ENCODE assay signal across 12 cellular contexts in the genomic region with DNA sequence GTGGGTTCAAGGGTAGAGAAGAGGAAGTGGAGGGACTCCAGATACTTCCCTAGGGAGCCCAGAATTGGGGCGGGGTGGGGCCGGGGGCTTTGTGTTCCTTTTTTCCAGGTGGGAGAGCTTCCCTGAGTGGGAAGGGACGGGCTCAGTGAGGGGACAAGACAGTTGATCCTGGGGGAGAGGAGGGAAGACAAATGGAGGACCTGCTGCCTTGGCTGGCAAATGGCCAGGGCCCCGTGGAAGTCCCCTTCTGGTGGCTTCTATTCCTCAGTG. TPM values are rescaled to one million over a fixed set of nuclear protein-coding genes. Genes with fewer than 3 reads are reported as not detected.
DNase-seq lines count a peak whose midpoint lies in the region; ATAC-seq, FAIRE-seq and TF ChIP-seq lines count a peak whose summit lies in the region.
"Had no signal": no experiment of that assay in that cellular context is flagged by ENCODE, and none has a peak within 500 bp of the region (broad histone marks: within the 10 kb centered on the region; RNA-seq: fewer than 3 reads in every experiment).

No MANE protein-coding gene starts in this region.

- H3K4me3 Mint-ChIP-seq in nephron: peak overlapping the region; percentile 55 to 59 (median 58)

- H2AFZ ChIP-seq in K562 (ENCODE audit: low read depth, low read length): no peak overlapping the region

- in situ Hi-C loops in K562 (cut with MboI): no loop called here

- H3K27me3 ChIP-seq in BLaER1 treated with 17β-estradiol and CSF1 and Interleukin-3, amounts not matched to agents 10 nM and 100 nM: peaks cover 0 to 22% (median 15%) of the 10 kb centered on the region in 11 experiments; a peak in 16 of 22 replicates
- H3K27me3 ChIP-seq in K562 (ENCODE audit: control insufficient read depth in 2 of 2, insufficient read depth in 2 of 2, low read length in 2 of 2): no peaks in the 10 kb centered on the region

- peaks cover 6% of the 10 kb centered on the region for H3K36me3 Mint-ChIP-seq in nephron (ENCODE audit: low read depth)
- H3K36me3 Mint-ChIP-seq: activated naive CD4-positive, alpha-beta T cell treated with anti-CD3 and anti-CD28 coated beads, Interleukin-2, amount 50 U/mL, for 24 hours had no signal

- ATAC-seq in K562 (no peak), GM21390 (IDR thresholded peaks at IDR 0.05; ENCODE audit: unreplicated experiment) (no peak), HG02938 (IDR thresholded peaks at IDR 0.05; ENCODE audit: unreplicated experiment) (no peak), GM21723 (IDR thresholded peaks at IDR 0.05; ENCODE audit: unreplicated experiment) (no peak)
- ATAC-seq: HCT116 had no signal

- POLR2A ChIA-PET in K562 (lab: Yijun Ruan, JAX): interaction anchor here (1.1 kb wide), 2 partner anchors 16 to 20 kb away, joined by 3 read pairs; no protein-coding TSS in a partner anchor

- peak overlapping the region in 9 of 11 experiments; percentile 37 to 98 (median 85); a peak in 16 of 22 replicates for H3K27ac ChIP-seq in BLaER1 treated with 17β-estradiol and CSF1 and Interleukin-3, amounts not matched to agents 10 nM and 100 nM
- H3K27ac ChIP-seq in K562 (ENCODE audit: extremely low read depth, low read depth, low read length): no peak overlapping the region
- H3K27ac ChIP-seq: C4-2B had no signal

- H3K36me3 ChIP-seq in BLaER1 treated with 17β-estradiol and CSF1 and Interleukin-3, amounts not matched to agents 10 nM and 100 nM: peaks cover 0 to 49% (median under 1%) of the 10 kb centered on the region in 11 experiments; a peak in 11 of 22 replicates
- H3K36me3 ChIP-seq in K562 (ENCODE audit: control insufficient read depth, insufficient read depth, low read length): peaks cover 54% of the 10 kb centered on the region; the same call in 2 of the 3 replicates

- H3K9me3 Mint-ChIP-seq in nephron: no peaks in the 10 kb centered on the region
- H3K9me3 Mint-ChIP-seq: activated naive CD4-positive, alpha-beta T cell treated with anti-CD3 and anti-CD28 coated beads, Interleukin-2, amount 50 U/mL, for 24 hours had no signal

- H3K9me1 ChIP-seq in K562 (ENCODE audit: control insufficient read depth, insufficient read depth, low read length): peaks cover 6% of the 10 kb centered on the region

- no TSS peak for BruUV-seq in K562 (replicated peaks; lab: Mats Ljungman, UMichigan)

- no peak for TF ChIP-seq EP300 in K562 (IDR thresholded peaks at IDR 0.05; ENCODE audit: low read length)

- H3K4me2 ChIP-seq in BLaER1 treated with 17β-estradiol and CSF1 and Interleukin-3, amounts not matched to agents 10 nM and 100 nM: peak overlapping the region; percentile 95 to 100 (median 97)
- no peak overlapping the region; the same call in 1 of the 2 replicates for H3K4me2 ChIP-seq in K562 (ENCODE audit: insufficient read depth, low read length)

- no peak for TF ChIP-seq RAD21 in K562 (CRISPR knock-in tag; conservative IDR thresholded peaks at IDR 0.05 in 1 of 2, IDR thresholded peaks at IDR 0.05 in 1 of 2)

- H3K4me1 ChIP-seq in BLaER1 treated with 17β-estradiol and CSF1 and Interleukin-3, amounts not matched to agents 10 nM and 100 nM: peaks cover 57 to 79% (median 66%) of the 10 kb centered on the region in 10 experiments
- peaks cover 29 to 76% of the 10 kb centered on the region in 2 experiments for H3K4me1 ChIP-seq in K562 (replicated peaks in 1 of 2; ENCODE audit: control insufficient read depth in 2 of 2, insufficient read depth in 2 of 2, low read length in 2 of 2)

- CTCF ChIA-PET in K562 (lab: Yijun Ruan, JAX; ENCODE audit: low intra/inter-chr PET ratio): no interaction called here

- no peaks in the 10 kb centered on the region for H3K9me3 ChIP-seq in BLaER1 treated with 17β-estradiol and CSF1 and Interleukin-3, amounts not matched to agents 10 nM and 100 nM (replicated peaks in 1 of 11)
- no peaks in the 10 kb centered on the region for H3K9me3 ChIP-seq in K562 (replicated peaks; ENCODE audit: control insufficient read depth, insufficient read depth, low read depth, low read length)

- peaks cover 41% of the 10 kb centered on the region for H3K79me2 ChIP-seq in K562 (ENCODE audit: control insufficient read depth, insufficient read depth, low read length)

- no peak for FAIRE-seq in K562 (lab: Jason Lieb, UNC)

- peak overlapping the region in 1 of 3 experiments; percentile 75 for H3K27ac Mint-ChIP-seq in nephron

- 60% methylated on average over 2 of the region's 4 CpGs for WGBS in K562 (ENCODE audit: insufficient coverage, low coverage, missing lambda C conversion rate)

- peaks cover 16% of the 10 kb centered on the region for H3K27me3 Mint-ChIP-seq in nephron (ENCODE audit: low read depth)
- H3K27me3 Mint-ChIP-seq: activated naive CD4-positive, alpha-beta T cell treated with anti-CD3 and anti-CD28 coated beads, Interleukin-2, amount 50 U/mL, for 24 hours had no signal

- intact Hi-C loops in K562 (cut with micrococcal nuclease): no loop called here

- peak overlapping the region in 7 of 10 experiments; percentile 12 to 78 (median 70); a peak in 11 of 20 replicates for H3K4me3 ChIP-seq in BLaER1 treated with 17β-estradiol and CSF1 and Interleukin-3, amounts not matched to agents 10 nM and 100 nM
- no peak overlapping the region for H3K4me3 ChIP-seq in K562

- TF ChIP-seq CTCF in K562 (IDR thresholded peaks at IDR 0.05 in 2 of 3, conservative IDR thresholded peaks at IDR 0.05 in 1 of 3; ENCODE audit: insufficient read depth in 2 of 3, low read depth in 1 of 3, low read length in 3 of 3): no peak
- TF ChIP-seq CTCF in nephron (IDR thresholded peaks at IDR 0.05; ENCODE audit: unreplicated experiment in 3 of 3): no peak

- H4K20me1 ChIP-seq in BLaER1 treated with 17β-estradiol and CSF1 and Interleukin-3, amounts not matched to agents 10 nM and 100 nM: peaks cover 0 to 55% (median 28%) of the 10 kb centered on the region in 11 experiments; a peak in 16 of 22 replicates
- H4K20me1 ChIP-seq in K562 (replicated peaks; ENCODE audit: control insufficient read depth, insufficient read depth, low read length): peaks cover 2% of the 10 kb centered on the region

- peak overlapping the region in 10 of 11 experiments; percentile 2 to 98 (median 82); a peak in 15 of 22 replicates for H3K9ac ChIP-seq in BLaER1 treated with 17β-estradiol and CSF1 and Interleukin-3, amounts not matched to agents 10 nM and 100 nM
- H3K9ac ChIP-seq in K562 (ENCODE audit: insufficient read depth in 1 of 2, low read depth in 2 of 2, low read length in 2 of 2): peak overlapping the region in 1 of 2 experiments; percentile 83; a peak in 2 of 4 replicates

- DNase-seq in T follicular helper cell (ENCODE audit: low read depth): peak; percentile 49
- no peak for DNase-seq in K562 (ENCODE audit: extremely low read depth in 1 of 4, low spot score in 3 of 4)
- no peak for DNase-seq in NCI-H2171 treated with DMSO at 0.1 percent for 48 hours (lab: John Stamatoyannopoulos, UW)
- DNase-seq: NCI-H2029 treated with DMSO at 0.1 percent for 48 hours had no signal

- H3K4me1 Mint-ChIP-seq in nephron: peaks cover 22% of the 10 kb centered on the region

- no peak for TF ChIP-seq POLR2A in K562 (conservative IDR thresholded peaks at IDR 0.05)

RNA-seq across cellular contexts. Expression of gene CTSZ, which starts 2.6 kb away (rescaled TPM):
- total RNA-seq in K562 (2011; cell fraction: chromatin; rRNA removed; ENCODE audit: low replicate concordance): 52.6 and 123 TPM in 2 replicates
- 146 and 149 TPM in 2 replicates for total RNA-seq in K562 (2011; cell fraction: nucleolus; rRNA removed)
- 120 and 126 TPM in 2 replicates for total RNA-seq in K562 (2011; cell fraction: nucleoplasm; rRNA removed)
- total RNA-seq in K562 (2014; rRNA removed): 73.2 and 83.8 TPM in 2 replicates
- 62.6 and 63.8 TPM in 2 replicates for total RNA-seq in K562 (2014; rRNA removed; fragmentation: Illumina TruSeq; extraction: Trizol)
- 82.8 and 82.9 TPM in 2 replicates for total RNA-seq in K562 (2015; rRNA removed; fragmentation: Illumina TruSeq; extraction: Trizol)
- total RNA-seq in K562 (2021): 84.7 and 97.7 TPM in 2 replicates
- polyA plus RNA-seq in K562 (2011; rRNA removed): 83.8 and 93.1 TPM in 2 replicates
- 81.2 and 107 TPM in 2 replicates for polyA plus RNA-seq in K562 (2011; cell fraction: cytosol; rRNA removed)
- 54.7 and 64.6 TPM in 2 replicates for polyA plus RNA-seq in K562 (2011; cell fraction: nucleus; rRNA removed)
- 79.3 and 95.2 TPM in 2 replicates for polyA plus RNA-seq in K562 (2012)
- polyA plus RNA-seq in K562 (2014; fragmentation: Illumina TruSeq; extraction: Trizol): 123 and 143 TPM in 2 replicates
- polyA plus RNA-seq in K562 (2014; fragmentation: Nextera tagmentation; extraction: Ambion mirVana): 1 to 10 TPM; 1.6 to 5.3 TPM
- polyA plus RNA-seq in K562 (2014; rRNA removed): 96.2 and 107 TPM in 2 replicates
- 59.9 and 68.2 TPM in 2 replicates for polyA minus RNA-seq in K562 (2011; rRNA and poly(A)+ RNA removed)
- 34.4 and 34.8 TPM in 2 replicates for polyA minus RNA-seq in K562 (2011; cell fraction: cytosol; rRNA and poly(A)+ RNA removed)
- polyA minus RNA-seq in K562 (2011; cell fraction: nucleus; rRNA and poly(A)+ RNA removed): 24.1 and 25.5 TPM in 2 replicates

RNA-seq across cellular contexts. Expression of gene TUBB1, which starts 14.8 kb away (rescaled TPM):
- 1.4 and 3.2 TPM in 2 replicates for total RNA-seq in K562 (2011; cell fraction: chromatin; rRNA removed; ENCODE audit: low replicate concordance)
- 1.7 and 2.1 TPM in 2 replicates for total RNA-seq in K562 (2011; cell fraction: nucleolus; rRNA removed)
- total RNA-seq in K562 (2011; cell fraction: nucleoplasm; rRNA removed): 2.0 and 2.8 TPM in 2 replicates
- total RNA-seq in K562 (2014; rRNA removed) (1.7 and 2.1 TPM in 2 replicates), K562 (2014; rRNA removed; fragmentation: Illumina TruSeq; extraction: Trizol) (2.3 and 2.8 TPM in 2 replicates), K562 (2015; rRNA removed; fragmentation: Illumina TruSeq; extraction: Trizol) (2.0 and 2.4 TPM in 2 replicates), K562 (2021) (1.9 and 3.9 TPM in 2 replicates)
- polyA plus RNA-seq in K562 (2011; rRNA removed) (1.1 and 3.6 TPM in 2 replicates), K562 (2014; fragmentation: Illumina TruSeq; extraction: Trizol) (3.1 and 4.1 TPM in 2 replicates), K562 (2014; fragmentation: Nextera tagmentation; extraction: Ambion mirVana) (1 to 10 TPM; 1.5 to 1.6 TPM), K562 (2014; rRNA removed) (1.9 and 3.0 TPM in 2 replicates)
- 0.69 and 3.4 TPM in 2 replicates for polyA plus RNA-seq in K562 (2011; cell fraction: cytosol; rRNA removed)
- polyA plus RNA-seq in K562 (2011; cell fraction: nucleus; rRNA removed): 0.51 and 1.8 TPM in 2 replicates
- polyA plus RNA-seq in K562 (2012): 2.3 and 3.8 TPM in 2 replicates
- polyA minus RNA-seq in K562 (2011; rRNA and poly(A)+ RNA removed): 1.6 and 4.3 TPM in 2 replicates
- 0.64 and 1.7 TPM in 2 replicates for polyA minus RNA-seq in K562 (2011; cell fraction: cytosol; rRNA and poly(A)+ RNA removed)
- 0.89 and 1.3 TPM in 2 replicates for polyA minus RNA-seq in K562 (2011; cell fraction: nucleus; rRNA and poly(A)+ RNA removed)

RNA-seq across cellular contexts. Expression of gene NELFCD, which starts 23.4 kb away (rescaled TPM):
- 499 and 562 TPM in 2 replicates for total RNA-seq in K562 (2011; cell fraction: chromatin; rRNA removed; ENCODE audit: low replicate concordance)
- 227 and 235 TPM in 2 replicates for total RNA-seq in K562 (2011; cell fraction: nucleolus; rRNA removed)
- 274 and 301 TPM in 2 replicates for total RNA-seq in K562 (2011; cell fraction: nucleoplasm; rRNA removed)
- total RNA-seq in K562 (2014; rRNA removed): 96.5 and 113 TPM in 2 replicates
- total RNA-seq in K562 (2014; rRNA removed; fragmentation: Illumina TruSeq; extraction: Trizol): 77.9 and 80.6 TPM in 2 replicates
- 84.7 and 86.6 TPM in 2 replicates for total RNA-seq in K562 (2015; rRNA removed; fragmentation: Illumina TruSeq; extraction: Trizol)
- total RNA-seq in K562 (2021): 111 and 116 TPM in 2 replicates
- polyA plus RNA-seq in K562 (2011; rRNA removed): 138 and 163 TPM in 2 replicates
- 115 and 130 TPM in 2 replicates for polyA plus RNA-seq in K562 (2011; cell fraction: cytosol; rRNA removed)
- polyA plus RNA-seq in K562 (2011; cell fraction: nucleus; rRNA removed): 305 and 361 TPM in 2 replicates
- 93.4 and 101 TPM in 2 replicates for polyA plus RNA-seq in K562 (2012)
- 136 and 137 TPM in 2 replicates for polyA plus RNA-seq in K562 (2014; fragmentation: Illumina TruSeq; extraction: Trizol)
- 10 to 100 TPM; 11.7 to 22.2 TPM for polyA plus RNA-seq in K562 (2014; fragmentation: Nextera tagmentation; extraction: Ambion mirVana)
- polyA plus RNA-seq in K562 (2014; rRNA removed): 121 and 123 TPM in 2 replicates
- 159 and 203 TPM in 2 replicates for polyA minus RNA-seq in K562 (2011; rRNA and poly(A)+ RNA removed)
- polyA minus RNA-seq in K562 (2011; cell fraction: cytosol; rRNA and poly(A)+ RNA removed): 57.0 and 63.8 TPM in 2 replicates
- polyA minus RNA-seq in K562 (2011; cell fraction: nucleus; rRNA and poly(A)+ RNA removed): 68.1 and 105 TPM in 2 replicates

RNA-seq across cellular contexts. Expression of gene ATP5F1E, which starts 27.7 kb away (rescaled TPM):
- 19.6 and 60.1 TPM in 2 replicates for total RNA-seq in K562 (2011; cell fraction: chromatin; rRNA removed; ENCODE audit: low replicate concordance)
- total RNA-seq in K562 (2011; cell fraction: nucleolus; rRNA removed): 23.8 and 27.5 TPM in 2 replicates
- 49.5 and 88.6 TPM in 2 replicates for total RNA-seq in K562 (2011; cell fraction: nucleoplasm; rRNA removed)
- total RNA-seq in K562 (2014; rRNA removed): 49.4 and 64.1 TPM in 2 replicates
- total RNA-seq in K562 (2014; rRNA removed; fragmentation: Illumina TruSeq; extraction: Trizol): 113 and 123 TPM in 2 replicates
- total RNA-seq in K562 (2015; rRNA removed; fragmentation: Illumina TruSeq; extraction: Trizol): 98.7 and 109 TPM in 2 replicates
- total RNA-seq in K562 (2021): 125 and 146 TPM in 2 replicates
- polyA plus RNA-seq in K562 (2011; rRNA removed): 140 and 167 TPM in 2 replicates
- 16.9 and 37.2 TPM in 2 replicates for polyA plus RNA-seq in K562 (2011; cell fraction: cytosol; rRNA removed)
- 32.8 and 51.1 TPM in 2 replicates for polyA plus RNA-seq in K562 (2011; cell fraction: nucleus; rRNA removed)
- polyA plus RNA-seq in K562 (2012): 66.6 and 187 TPM in 2 replicates
- 60.3 and 67.7 TPM in 2 replicates for polyA plus RNA-seq in K562 (2014; fragmentation: Illumina TruSeq; extraction: Trizol)
- 100 to 1,000 TPM; 161 to 162 TPM for polyA plus RNA-seq in K562 (2014; fragmentation: Nextera tagmentation; extraction: Ambion mirVana)
- polyA plus RNA-seq in K562 (2014; rRNA removed): 109 and 117 TPM in 2 replicates
- polyA minus RNA-seq in K562 (2011; rRNA and poly(A)+ RNA removed): 36.3 and 47.6 TPM in 2 replicates
- 19.7 and 24.7 TPM in 2 replicates for polyA minus RNA-seq in K562 (2011; cell fraction: cytosol; rRNA and poly(A)+ RNA removed)
- 53.0 and 99.3 TPM in 2 replicates for polyA minus RNA-seq in K562 (2011; cell fraction: nucleus; rRNA and poly(A)+ RNA removed)

RNA-seq across cellular contexts. Expression of gene PRELID3B, which starts 38.2 kb away (rescaled TPM):
- total RNA-seq in K562 (2011; cell fraction: chromatin; rRNA removed; ENCODE audit: low replicate concordance): 17.7 and 24.8 TPM in 2 replicates
- total RNA-seq in K562 (2011; cell fraction: nucleolus; rRNA removed): 16.8 and 22.2 TPM in 2 replicates
- 28.7 and 35.0 TPM in 2 replicates for total RNA-seq in K562 (2011; cell fraction: nucleoplasm; rRNA removed)
- total RNA-seq in K562 (2014; rRNA removed) (90.3 and 96.8 TPM in 2 replicates), K562 (2014; rRNA removed; fragmentation: Illumina TruSeq; extraction: Trizol) (136 and 140 TPM in 2 replicates), K562 (2015; rRNA removed; fragmentation: Illumina TruSeq; extraction: Trizol) (112 and 120 TPM in 2 replicates), K562 (2021) (99.5 and 105 TPM in 2 replicates)
- polyA plus RNA-seq in K562 (2011; rRNA removed) (83.6 and 96.0 TPM in 2 replicates), K562 (2014; fragmentation: Illumina TruSeq; extraction: Trizol) (91.7 and 101 TPM in 2 replicates), K562 (2014; fragmentation: Nextera tagmentation; extraction: Ambion mirVana) (100 to 1,000 TPM; 156 to 186 TPM), K562 (2014; rRNA removed) (77.0 and 81.2 TPM in 2 replicates)
- polyA plus RNA-seq in K562 (2011; cell fraction: cytosol; rRNA removed): 20.1 and 42.7 TPM in 2 replicates
- polyA plus RNA-seq in K562 (2011; cell fraction: nucleus; rRNA removed): 74.4 and 76.8 TPM in 2 replicates
- polyA plus RNA-seq in K562 (2012): 58.3 and 91.4 TPM in 2 replicates
- 151 and 154 TPM in 2 replicates for polyA minus RNA-seq in K562 (2011; rRNA and poly(A)+ RNA removed)
- polyA minus RNA-seq in K562 (2011; cell fraction: cytosol; rRNA and poly(A)+ RNA removed): 93.2 and 97.4 TPM in 2 replicates
- 28.1 and 43.1 TPM in 2 replicates for polyA minus RNA-seq in K562 (2011; cell fraction: nucleus; rRNA and poly(A)+ RNA removed)
